19 cellular contexts compared by ENCODE assay signal in the genomic region with DNA sequence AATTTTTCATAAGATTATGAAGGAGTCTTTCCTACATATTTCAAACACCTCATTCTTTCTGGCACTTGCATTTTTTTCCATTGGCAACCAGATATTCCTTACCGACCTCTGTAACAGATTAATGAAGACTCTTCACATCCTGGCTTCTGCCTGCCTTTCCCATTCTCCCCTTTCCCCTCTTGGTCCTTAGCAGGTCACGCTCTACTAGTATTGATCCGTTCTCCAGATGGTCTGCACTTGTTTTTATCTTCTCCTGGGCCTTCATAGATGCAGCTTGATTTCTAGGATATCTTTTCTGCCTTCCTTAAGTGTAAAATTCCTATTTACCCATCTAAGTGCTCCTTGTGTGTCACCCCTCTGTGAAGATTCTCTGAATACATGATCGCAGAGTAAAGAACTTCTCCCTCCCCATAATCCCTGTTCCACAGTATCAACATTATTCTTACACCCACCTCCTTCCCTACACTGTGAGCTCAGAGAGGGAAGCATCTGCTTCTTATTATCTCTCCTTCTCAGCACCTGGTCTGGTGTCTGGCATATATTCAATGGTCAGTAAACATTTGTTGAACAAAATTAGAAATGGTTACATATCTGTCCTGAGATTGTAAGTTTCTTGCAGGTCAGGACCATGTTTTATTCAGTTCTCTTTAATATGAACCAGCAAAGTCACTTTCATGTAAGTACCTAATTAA.
"Had no signal": no experiment of that assay in that cellular context is flagged by ENCODE, and none has a peak within 500 bp of the region (broad histone marks: within the 10 kb centered on the region; RNA-seq: fewer than 3 reads in every experiment).

No MANE protein-coding gene starts in this region.

- DNase-seq: activated CD4-positive, alpha-beta T cell treated with anti-CD3 and anti-CD28 coated beads for 48 hours; activated CD4-positive, alpha-beta T cell treated with anti-CD3 and anti-CD28 coated beads, Interleukin-2, amount 50 U/mL, for 48 hours; activated CD8-positive, alpha-beta memory T cell treated with anti-CD3 and anti-CD28 coated beads, Interleukin-2, amount 50 U/mL, for 4 hours; activated effector memory CD4-positive, alpha-beta T cell treated with anti-CD3 and anti-CD28 coated beads, Interleukin-2, amount 50 U/mL, for 16 hours; activated naive CD4-positive, alpha-beta T cell treated with anti-CD3 and anti-CD28 coated beads, Interleukin-2, amount 10 ng/mL, durations not matched to agents 7 days and 5 days; activated naive CD8-positive, alpha-beta T cell treated with anti-CD3 and anti-CD28 coated beads, Interleukin-2, amount 10 ng/mL, durations not matched to agents 7 days and 5 days; activated T-cell treated with anti-CD3 and anti-CD28 coated beads, Interleukin-2, amount 50 U/mL, for 1 hour; dermis blood vessel endothelial cell; effector CD4-positive, alpha-beta T cell; foreskin keratinocyte; left lung; lower lobe of right lung; mesenchymal stem cell; natural killer cell; right lobe of liver; stimulated activated CD4-positive, alpha-beta T cell treated with anti-CD3 and anti-CD28 coated beads, Interleukin-2, amount 100 ng/mL, for 48 hours; stimulated activated naive CD4-positive, alpha-beta T cell treated with Interleukin-2 at 50 U/mL for 16 hours; testis; transverse colon had no signal

- ATAC-seq: foreskin keratinocyte, left lung, lower lobe of right lung, natural killer cell, right lobe of liver had no signal
